ENCODE assay signal across 24 cellular contexts in genomic region chr3:102741694-102742093, GRCh38.
"Had no signal": no experiment of that assay in that cellular context is flagged by ENCODE, and none has a peak within 500 bp of the region (broad histone marks: within the 10 kb centered on the region; RNA-seq: fewer than 3 reads in every experiment).

No MANE protein-coding gene starts in this region.

- H3K9me3 ChIP-seq: left lung, lower lobe of right lung, ovary, right atrium auricular region, stomach, testis, thyroid gland, transverse colon, upper lobe of right lung had no signal

- H3K27me3 Mint-ChIP-seq: naive B cell, progenitor cell of endocrine pancreas had no signal

- H3K4me2 ChIP-seq: neural progenitor cell had no signal

- H3K4me3 Mint-ChIP-seq: mesothelial cell of epicardium, naive B cell, natural killer cell, nephron progenitor cell, neural progenitor cell had no signal

- H3K4me1 Mint-ChIP-seq: mesothelial cell of epicardium, naive B cell, natural killer cell, nephron progenitor cell, neural progenitor cell had no signal

- H2AFZ ChIP-seq: neural progenitor cell had no signal

- ATAC-seq: left lung, lower lobe of right lung, natural killer cell, upper lobe of right lung had no signal

- H3K4me1 ChIP-seq: left lung, lower lobe of right lung, neural progenitor cell, stomach, testis, thyroid gland, transverse colon, upper lobe of right lung had no signal

- H3K27ac Mint-ChIP-seq: mesothelial cell of epicardium, naive B cell, natural killer cell, nephron progenitor cell, neural progenitor cell, progenitor cell of endocrine pancreas had no signal

- DNase-seq: head of caudate nucleus; hippocampal formation; left cardiac atrium; left lung; lower lobe of right lung; naive B cell; natural killer cell; nephron progenitor cell; ovary; stimulated activated CD4-positive, alpha-beta T cell treated with anti-CD3 and anti-CD28 coated beads, Interleukin-12 subunit alpha, Interleukin-12 subunit beta, amount 100 ng/mL, for 4 hours; stimulated activated CD4-positive, alpha-beta T cell treated with anti-CD3 and anti-CD28 coated beads, Interleukin-15, amount 100 ng/mL, for 24 hours; stimulated activated CD4-positive, alpha-beta T cell treated with anti-CD3 and anti-CD28 coated beads, Interleukin-2, amount 100 ng/mL, for 24 hours; stimulated activated CD4-positive, alpha-beta T cell treated with anti-CD3 and anti-CD28 coated beads, Interleukin-4, amount 100 ng/mL, for 1 hour; stimulated activated naive CD4-positive, alpha-beta T cell; stomach; testis; thyroid gland; transverse colon; upper lobe of right lung had no signal

- H3K9ac ChIP-seq: neural progenitor cell had no signal

- H3K27me3 ChIP-seq: left lung, neural progenitor cell, ovary, right atrium auricular region, stomach, testis, thyroid gland, transverse colon, upper lobe of right lung had no signal

- H3K4me3 ChIP-seq: left lung, lower lobe of right lung, neural progenitor cell, ovary, right atrium auricular region, skin epidermis, stomach, testis, thyroid gland, transverse colon, upper lobe of right lung had no signal

- H3K27ac ChIP-seq: left lung, lower lobe of right lung, neural progenitor cell, ovary, right atrium auricular region, skin epidermis, stomach, testis, thyroid gland, transverse colon, upper lobe of right lung had no signal

- H3K9me3 Mint-ChIP-seq: mesothelial cell of epicardium, natural killer cell, nephron progenitor cell, neural progenitor cell had no signal

- H3K36me3 ChIP-seq: left lung, lower lobe of right lung, neural progenitor cell, ovary, right atrium auricular region, stomach, thyroid gland, transverse colon, upper lobe of right lung had no signal
